In genomic region chr17:73466704-73467433, GRCh38 we compare ENCODE assay signal across 23 cellular contexts.
"Had no signal": no experiment of that assay in that cellular context is flagged by ENCODE, and none has a peak within 500 bp of the region (broad histone marks: within the 10 kb centered on the region; RNA-seq: fewer than 3 reads in every experiment).

No MANE protein-coding gene starts in this region.

- H3K27ac ChIP-seq: dorsolateral prefrontal cortex, hepatocyte, neutrophil, ovary, right atrium auricular region, stomach, uterus had no signal

- H3K36me3 ChIP-seq: neutrophil, ovary, right atrium auricular region, stomach, uterus had no signal

- H3K79me2 ChIP-seq: hepatocyte had no signal

- H3K4me3 Mint-ChIP-seq: natural killer cell treated with Interleukin-12 subunit alpha and Interleukin-12 subunit beta and Interleukin-15 and Interleukin-18, amount 100 ng/mL, for 72 hours; type B pancreatic cell had no signal

- H3K9me3 ChIP-seq: neutrophil, ovary, right atrium auricular region, stomach, uterus had no signal

- H2AFZ ChIP-seq: hepatocyte had no signal

- DNase-seq: cortex of kidney; dorsolateral prefrontal cortex; effector CD8-positive, alpha-beta T cell; foreskin melanocyte; head of caudate nucleus; kidney; left cardiac atrium; left ventricle myocardium superior; mesenchymal stem cell; midbrain; ovary; small intestine; stimulated activated CD4-positive, alpha-beta T cell treated with anti-CD3 and anti-CD28 coated beads, Interleukin-12 subunit alpha, Interleukin-12 subunit beta, amount 100 ng/mL, for 4 hours; stimulated activated naive CD4-positive, alpha-beta T cell; stomach; substantia nigra; uterus had no signal

- H3K36me3 Mint-ChIP-seq: natural killer cell treated with Interleukin-12 subunit alpha and Interleukin-12 subunit beta and Interleukin-15 and Interleukin-18, amount 100 ng/mL, for 72 hours had no signal

- H3K4me2 ChIP-seq: hepatocyte had no signal

- H3K4me3 ChIP-seq: dorsolateral prefrontal cortex, hepatocyte, lung, ovary, right atrium auricular region, stomach, uterus had no signal

- H3K27me3 Mint-ChIP-seq: type B pancreatic cell had no signal

- H3K4me1 ChIP-seq: right atrium auricular region, stomach, uterus had no signal

- ATAC-seq: left cardiac atrium; left ventricle myocardium superior; natural killer cell treated with Interleukin-12 subunit alpha and Interleukin-12 subunit beta and Interleukin-15 and Interleukin-18, amount 100 ng/mL, for 72 hours had no signal

- FAIRE-seq: kidney, small intestine had no signal

- H3K9me3 Mint-ChIP-seq: natural killer cell treated with Interleukin-12 subunit alpha and Interleukin-12 subunit beta and Interleukin-15 and Interleukin-18, amount 100 ng/mL, for 72 hours; type B pancreatic cell had no signal

- H3K27ac Mint-ChIP-seq: natural killer cell treated with Interleukin-12 subunit alpha and Interleukin-12 subunit beta and Interleukin-15 and Interleukin-18, amount 100 ng/mL, for 72 hours; type B pancreatic cell had no signal

- H3K27me3 ChIP-seq: hepatocyte, neutrophil, ovary, right atrium auricular region, stomach, uterus had no signal
